Comparison of ENCODE assay signal across 9 cellular contexts in the genomic region with DNA sequence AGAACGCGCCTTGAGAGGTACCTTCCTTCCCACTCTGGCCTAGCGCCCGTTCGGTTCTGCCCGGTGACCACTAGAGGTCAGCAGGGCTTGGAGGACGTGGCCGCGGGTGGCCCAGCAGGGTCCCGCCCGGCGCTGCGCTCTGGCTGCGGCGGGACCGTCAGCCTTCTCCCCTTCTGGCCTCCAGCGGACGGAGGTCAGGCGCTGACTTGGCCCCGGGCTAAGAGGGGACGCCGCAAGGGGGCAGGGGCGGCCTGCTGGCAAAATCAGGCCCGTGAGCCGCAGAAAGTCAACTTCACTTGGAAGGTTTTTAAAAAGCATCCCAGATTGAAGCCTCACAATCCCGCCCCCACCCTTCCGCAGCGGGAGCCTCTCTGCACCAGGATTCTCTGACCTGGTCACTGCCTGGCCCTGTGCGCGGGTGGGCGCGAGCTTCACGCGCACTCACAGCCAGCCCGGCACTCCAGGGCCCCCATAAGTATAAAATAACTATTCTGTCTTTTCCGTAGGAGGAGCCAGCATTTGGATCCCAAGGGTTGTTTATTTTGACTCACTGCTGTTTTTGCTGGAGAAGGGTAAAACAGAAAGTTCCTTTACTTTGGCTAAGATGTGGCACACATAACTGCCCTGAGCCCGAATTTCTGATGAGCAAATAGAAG. TPM values are rescaled to one million over a fixed set of nuclear protein-coding genes. Genes with fewer than 3 reads are reported as not detected.
DNase-seq lines count a peak whose midpoint lies in the region; ATAC-seq and TF ChIP-seq lines count a peak whose summit lies in the region.
"Had no signal": no experiment of that assay in that cellular context is flagged by ENCODE, and none has a peak within 500 bp of the region (broad histone marks: within the 10 kb centered on the region; RNA-seq: fewer than 3 reads in every experiment).

No MANE protein-coding gene starts in this region.

- H2BK120ac ChIP-seq in mesendoderm (ENCODE audit: low read depth, low read length), result no peak overlapping the region

- H3K4me3 ChIP-seq in endodermal cell (ENCODE audit: low read length) (no peak overlapping the region), mesendoderm (ENCODE audit: low read length) (no peak overlapping the region)

- no peak overlapping the region for H2AK5ac ChIP-seq in mesendoderm (ENCODE audit: low read length)

- peaks cover 4% of the 10 kb centered on the region for H3K4me1 Mint-ChIP-seq in endodermal cell

- H3K23ac ChIP-seq in mesendoderm (ENCODE audit: low read length), result no peak overlapping the region

- H3K27me3 ChIP-seq in endodermal cell (ENCODE audit: control insufficient read depth, insufficient read depth, low read length, poor library complexity, severe bottlenecking) (peaks cover 14% of the 10 kb centered on the region), mesendoderm (ENCODE audit: insufficient read depth, low read length, poor library complexity) (no peaks in the 10 kb centered on the region)

- H3K4me1 ChIP-seq in endodermal cell (ENCODE audit: control insufficient read depth, insufficient read depth, low read length) (peaks cover 3% of the 10 kb centered on the region), mesendoderm (ENCODE audit: control insufficient read depth, low read depth, low read length) (no peaks in the 10 kb centered on the region)

- H2BK15ac ChIP-seq in mesendoderm (replicated peaks; ENCODE audit: low read depth), result no peak overlapping the region

- no peak overlapping the region for H3K56ac ChIP-seq in mesendoderm (ENCODE audit: low read length)

- TF ChIP-seq CTCF in GM10266 (IDR thresholded peaks at IDR 0.05; ENCODE audit: control insufficient read depth, insufficient read depth, low read depth, missing control alignments) (peak; percentile 61), endodermal cell (conservative IDR thresholded peaks at IDR 0.05) (peak; percentile 99)

- no peaks in the 10 kb centered on the region for H3K36me3 ChIP-seq in endodermal cell (ENCODE audit: control insufficient read depth, insufficient read depth, low read length)
- H3K36me3 ChIP-seq in mesendoderm (ENCODE audit: control insufficient read depth, insufficient read depth, low read length), result no peaks in the 10 kb centered on the region

- H3K4ac ChIP-seq in mesendoderm (ENCODE audit: low read depth, low read length), result no peak overlapping the region

- no peak overlapping the region for H3K27ac Mint-ChIP-seq in endodermal cell

- H3K27me3 Mint-ChIP-seq in endodermal cell (ENCODE audit: insufficient read depth), result peaks cover 30% of the 10 kb centered on the region

- no peak overlapping the region for H3K4me3 Mint-ChIP-seq in endodermal cell

- H3K27ac ChIP-seq in endodermal cell (ENCODE audit: low read depth, low read length) (no peak overlapping the region), mesendoderm (ENCODE audit: low read depth, low read length) (no peak overlapping the region)
- H3K27ac ChIP-seq: epithelial cell of prostate had no signal

- H3K9me3 Mint-ChIP-seq in endodermal cell, result no peaks in the 10 kb centered on the region

- H4K8ac ChIP-seq in mesendoderm (ENCODE audit: low read depth, low read length), result no peak overlapping the region

- H3K36me3 Mint-ChIP-seq in endodermal cell (ENCODE audit: low read depth), result no peaks in the 10 kb centered on the region

- H3K79me2 ChIP-seq in mesendoderm (ENCODE audit: control insufficient read depth, insufficient read depth, low read length), result no peaks in the 10 kb centered on the region

- 11 to 18% methylated on average over 16 to 37 of the region's 37 CpGs for whole genome bisulfite sequencing in endodermal cell (ENCODE audit: insufficient coverage in 1 of 2, insufficient read length in 1 of 2), 2 experiments
- no CpG with 5 or more reads among the region's 37 CpGs for WGBS in mesendoderm (ENCODE audit: extremely low coverage, insufficient coverage, low lambda C conversion rate)

- no peaks in the 10 kb centered on the region for H3K9me3 ChIP-seq in endodermal cell (ENCODE audit: control insufficient read depth, low read length)

- H3K4me2 ChIP-seq in mesendoderm (ENCODE audit: low read length), result no peak overlapping the region

- H3K9ac ChIP-seq in endodermal cell (ENCODE audit: extremely low read depth, low read length, poor library complexity, severe bottlenecking) (no peak overlapping the region), mesendoderm (ENCODE audit: low read length) (no peak overlapping the region)

- no peaks in the 10 kb centered on the region for H3K79me1 ChIP-seq in mesendoderm (ENCODE audit: low read length)

- no peak overlapping the region for H2BK5ac ChIP-seq in mesendoderm (ENCODE audit: low read length)

- ATAC-seq in HG03457 (IDR thresholded peaks at IDR 0.05; ENCODE audit: unreplicated experiment), result no peak

- H3K18ac ChIP-seq in mesendoderm (ENCODE audit: low read length), result no peak overlapping the region

- DNase-seq in GM10266 (ENCODE audit: extremely low spot score), result peak; percentile 47
- DNase-seq in NCI-H69 (lab: John Stamatoyannopoulos, UW), result peak; percentile 83
- DNase-seq in activated CD8-positive, alpha-beta memory T cell treated with anti-CD3 and anti-CD28 coated beads for 4 hours (ENCODE audit: low read depth in 2 of 2), result peak; percentile 20 to 26
- peak; percentile 97 for DNase-seq in endodermal cell
- DNase-seq in mesendoderm, result peak; percentile 95
- DNase-seq in stimulated activated CD8-positive, alpha-beta memory T cell treated with anti-CD3 and anti-CD28 coated beads, Interleukin-15, amount 100 ng/mL, for 24 hours (ENCODE audit: low read depth), result peak; percentile 7
- no peak for DNase-seq in OCI-M2 (lab: John Stamatoyannopoulos, UW; ENCODE audit: unreplicated experiment)

- H4K5ac ChIP-seq in mesendoderm (ENCODE audit: low read length), result no peak overlapping the region

RNA-seq across cellular contexts. Expression of a gene that starts 23.2 kb away (rescaled TPM):
- total RNA-seq in endodermal cell, result 1 to 10 TPM; 4.1 to 5.8 TPM
- polyA plus RNA-seq in endodermal cell (2013, experiment 1 of 2), result 16.5 TPM
- 16.8 TPM for polyA plus RNA-seq in endodermal cell (2013, experiment 2 of 2)
- not detected for polyA plus RNA-seq in mesendoderm (2013, experiment 1 of 2)
- 0.03 TPM for polyA plus RNA-seq in mesendoderm (2013, experiment 2 of 2)
